Comparison of ENCODE assay signal across 27 cellular contexts in the genomic region with DNA sequence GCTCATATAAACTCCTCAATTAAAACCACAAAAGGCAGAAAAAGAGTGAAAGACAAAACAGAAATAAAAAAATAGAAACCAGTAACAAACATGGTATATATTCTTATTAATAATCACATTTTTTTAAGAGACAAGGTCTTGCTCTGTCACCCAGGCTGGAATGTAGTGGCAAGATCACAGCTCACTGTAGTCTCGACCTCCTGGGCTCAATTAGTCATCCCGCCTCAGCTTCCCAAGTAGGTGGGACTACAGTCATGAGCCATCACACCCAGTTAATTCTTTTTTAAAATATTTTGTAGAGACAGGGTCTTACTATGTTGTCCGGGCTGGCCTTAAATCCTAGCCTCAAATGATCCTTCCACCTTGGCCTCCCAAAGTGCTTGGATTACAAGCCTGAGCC. TPM values are rescaled to one million over a fixed set of nuclear protein-coding genes. Genes with fewer than 3 reads are reported as not detected.
"Had no signal": no experiment of that assay in that cellular context is flagged by ENCODE, and none has a peak within 500 bp of the region (broad histone marks: within the 10 kb centered on the region; RNA-seq: fewer than 3 reads in every experiment).

No MANE protein-coding gene starts in this region.

- DNase-seq: activated CD4-positive, alpha-beta memory T cell treated with anti-CD3 and anti-CD28 coated beads for 36 hours; activated CD4-positive, alpha-beta T cell treated with anti-CD3 and anti-CD28 coated beads for 48 hours; activated naive CD4-positive, alpha-beta T cell treated with Interleukin-2 at 50 U/mL for 16 hours; activated T-cell treated with anti-CD3 and anti-CD28 coated beads, Interleukin-2, amount 50 U/mL, for 48 hours; amygdala; body of pancreas; foreskin fibroblast; immature natural killer cell; kidney glomerular epithelial cell; left ventricle myocardium inferior; natural killer cell; right cardiac atrium; stimulated activated CD4-positive, alpha-beta T cell treated with anti-CD3 and anti-CD28 coated beads, Interleukin-1b, Interleukin-23, amount 100 ng/mL, for 48 hours; stomach; T-helper 17 cell had no signal

- H3K79me2 ChIP-seq: hepatocyte had no signal

- H3K36me3 Mint-ChIP-seq: activated CD4-positive, alpha-beta memory T cell treated with anti-CD3 and anti-CD28 coated beads for 36 hours; immature natural killer cell; mesothelial cell of epicardium; natural killer cell; stimulated activated memory B cell treated with anti-CD40 and anti-IgM and Interleukin-4, amounts not matched to agents 10 μg/mL and 1 μg/mL and 100 μg/mL, for 72 hours had no signal

- H3K4me3 Mint-ChIP-seq: activated CD4-positive, alpha-beta memory T cell treated with anti-CD3 and anti-CD28 coated beads for 36 hours; immature natural killer cell; mesothelial cell of epicardium; natural killer cell; stimulated activated memory B cell treated with anti-CD40 and anti-IgM and Interleukin-4, amounts not matched to agents 10 μg/mL and 1 μg/mL and 100 μg/mL, for 72 hours; T-helper 17 cell had no signal

- H3K27me3 ChIP-seq: body of pancreas, cardiac muscle cell, hepatocyte, stomach, tibial nerve had no signal

- H3K9me3 Mint-ChIP-seq: natural killer cell had no signal

- H3K4me2 ChIP-seq: hepatocyte had no signal

- H3K4me3 ChIP-seq: body of pancreas, cardiac muscle cell, hepatocyte, left ventricle myocardium inferior, stomach, suprapubic skin, tibial nerve had no signal

- H3K27ac ChIP-seq: body of pancreas, cardiac muscle cell, epithelial cell of prostate, hepatocyte, left ventricle myocardium inferior, stomach, suprapubic skin, tibial nerve had no signal

- H3K9me3 ChIP-seq: body of pancreas, suprapubic skin had no signal

- H3K36me3 ChIP-seq: cardiac muscle cell, left ventricle myocardium inferior, stomach, suprapubic skin, tibial nerve had no signal

- H3K4me1 Mint-ChIP-seq: immature natural killer cell; mesothelial cell of epicardium; natural killer cell; stimulated activated memory B cell treated with anti-CD40 and anti-IgM and Interleukin-4, amounts not matched to agents 10 μg/mL and 1 μg/mL and 100 μg/mL, for 72 hours; T-helper 17 cell had no signal

- ATAC-seq: body of pancreas; natural killer cell; right cardiac atrium; stimulated activated memory B cell treated with anti-CD40 and anti-IgM and Interleukin-4, amounts not matched to agents 10 μg/mL and 1 μg/mL and 100 μg/mL, for 72 hours; T-helper 17 cell had no signal

- H3K27ac Mint-ChIP-seq: activated CD4-positive, alpha-beta memory T cell treated with anti-CD3 and anti-CD28 coated beads for 36 hours; immature natural killer cell; mesothelial cell of epicardium; natural killer cell; progenitor cell of endocrine pancreas; stimulated activated memory B cell treated with anti-CD40 and anti-IgM and Interleukin-4, amounts not matched to agents 10 μg/mL and 1 μg/mL and 100 μg/mL, for 72 hours; T-helper 17 cell had no signal

- H3K4me1 ChIP-seq: body of pancreas, stomach, tibial nerve had no signal

- H2AFZ ChIP-seq: hepatocyte had no signal

RNA-seq across cellular contexts. Expression of gene FAM240A, which starts 37.1 kb away (rescaled TPM):
- total RNA-seq: activated CD4-positive, alpha-beta memory T cell treated with anti-CD3 and anti-CD28 coated beads for 36 hours; body of pancreas; cardiac muscle cell; chondrocyte; glomerular endothelial cell; hepatocyte; left ventricle myocardium inferior; lung microvascular endothelial cell; mesothelial cell of epicardium; natural killer cell; progenitor cell of endocrine pancreas; right cardiac atrium; skeletal muscle tissue; stomach; T-helper 17 cell had no signal
- polyA plus RNA-seq: cardiac muscle cell, hepatocyte, immature natural killer cell, right cardiac atrium, stomach had no signal

RNA-seq across cellular contexts. Expression of gene ALS2CL, which starts 44.0 kb away (rescaled TPM):
- polyA plus RNA-seq: immature natural killer cell had no signal

RNA-seq across cellular contexts. Expression of gene TMIE, which starts 51.8 kb away (rescaled TPM):
- total RNA-seq: body of pancreas, glomerular endothelial cell, natural killer cell had no signal
- polyA plus RNA-seq: immature natural killer cell had no signal
